ENCODE assay signal across 1 cellular context in the genomic region with DNA sequence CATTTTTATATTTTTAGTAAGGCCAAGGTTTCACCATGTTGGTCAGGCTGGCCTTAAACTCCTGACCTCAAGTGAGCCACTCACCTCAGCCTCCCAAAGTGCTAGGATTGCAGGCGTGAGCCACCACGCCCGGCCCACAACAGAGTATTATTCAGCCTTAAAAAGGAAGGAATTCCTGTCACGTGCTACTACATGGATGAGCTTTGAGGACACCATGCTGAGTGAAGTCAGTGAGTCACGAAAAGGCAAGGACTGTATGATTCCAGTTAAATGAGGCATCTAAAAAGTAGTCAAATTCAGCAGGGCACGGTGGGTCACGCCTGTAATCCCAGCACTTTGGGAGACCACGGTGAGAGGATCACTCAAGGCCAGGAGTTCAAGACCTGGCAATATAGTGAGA.
TF ChIP-seq lines count a peak whose summit lies in the region.

No MANE protein-coding gene starts in this region.

TF ChIP-seq in endothelial cell of umbilical vein, 7 proteins besides CTCF, POLR2A, EP300 and RAD21:
- TF ChIP-seq JUN (IDR thresholded peaks at IDR 0.05; ENCODE audit: borderline replicate concordance, insufficient read depth, insufficient read length, low read depth) = no peak
- TF ChIP-seq MYC (IDR thresholded peaks at IDR 0.05; ENCODE audit: low read depth, low read length) = no peak
- TF ChIP-seq EZH2 (IDR thresholded peaks at IDR 0.05; ENCODE audit: borderline replicate concordance, low read depth, low read length, severe bottlenecking) = no peak
- no peak for TF ChIP-seq FOS (IDR thresholded peaks at IDR 0.05; ENCODE audit: borderline replicate concordance, insufficient read depth, low read length)
- no peak for TF ChIP-seq POLR2AphosphoS5 (IDR thresholded peaks at IDR 0.05; ENCODE audit: insufficient read depth, low read depth, low read length)
- TF ChIP-seq GATA2 (IDR thresholded peaks at IDR 0.05; ENCODE audit: insufficient read depth, insufficient read length, low read depth, low read length) = no peak
- TF ChIP-seq, protein P1, sequence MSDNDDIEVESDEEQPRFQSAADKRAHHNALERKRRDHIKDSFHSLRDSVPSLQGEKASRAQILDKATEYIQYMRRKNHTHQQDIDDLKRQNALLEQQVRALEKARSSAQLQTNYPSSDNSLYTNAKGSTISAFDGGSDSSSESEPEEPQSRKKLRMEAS (IDR thresholded peaks at IDR 0.05; ENCODE audit: insufficient read depth, insufficient read length) = no peak
